22 cellular contexts compared by ENCODE assay signal in the genomic region with DNA sequence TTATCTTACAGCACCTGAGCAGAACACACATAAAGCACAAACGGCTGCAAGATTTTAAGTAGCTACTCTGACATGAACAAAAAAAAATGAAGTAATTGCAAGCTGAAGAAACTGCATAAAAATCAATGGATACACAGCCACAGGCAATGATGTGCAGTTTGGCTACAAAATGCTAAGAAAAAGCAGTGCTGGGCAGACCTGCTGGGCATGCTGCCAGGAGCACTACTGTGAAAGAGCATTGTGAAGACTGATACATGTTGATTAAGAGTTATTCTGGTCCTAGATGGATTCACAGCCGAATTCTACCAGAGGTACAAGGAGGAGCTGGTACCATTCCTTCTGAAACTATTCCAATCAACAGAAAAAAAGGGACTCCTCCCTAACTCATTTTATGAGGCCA. TPM values are rescaled to one million over a fixed set of nuclear protein-coding genes. Genes with fewer than 3 reads are reported as not detected.
"Had no signal": no experiment of that assay in that cellular context is flagged by ENCODE, and none has a peak within 500 bp of the region (broad histone marks: within the 10 kb centered on the region; RNA-seq: fewer than 3 reads in every experiment).

No MANE protein-coding gene starts in this region.

- DNase-seq: activated CD4-positive, alpha-beta T cell treated with anti-CD3 and anti-CD28 coated beads, Interleukin-2, amount 10 ng/mL, durations not matched to agents 7 days and 5 days; activated CD8-positive, alpha-beta T cell treated with anti-CD3 and anti-CD28 coated beads, Interleukin-2, amount 10 ng/mL, durations not matched to agents 7 days and 5 days; activated effector memory CD4-positive, alpha-beta T cell treated with Interleukin-2 at 50 U/mL for 16 hours; activated naive CD4-positive, alpha-beta T cell treated with anti-CD3 and anti-CD28 coated beads, Interleukin-2, amount 10 ng/mL, durations not matched to agents 7 days and 5 days; activated naive CD8-positive, alpha-beta T cell treated with anti-CD3 and anti-CD28 coated beads, Interleukin-2, amount 50 U/mL, for 24 hours; activated T-cell treated with anti-CD3 and anti-CD28 coated beads, Interleukin-2, amount 50 U/mL, for 48 hours; brain microvascular endothelial cell; central memory CD4-positive, alpha-beta T cell; effector CD4-positive, alpha-beta T cell; head of caudate nucleus; kidney; occipital lobe; sigmoid colon; stimulated activated CD4-positive, alpha-beta T cell treated with anti-CD3 and anti-CD28 coated beads, Interleukin-4, amount 100 ng/mL, for 24 hours; stomach; T1000; upper lobe of left lung had no signal

- H3K4me1 Mint-ChIP-seq: activated CD4-positive, alpha-beta T cell treated with anti-CD3 and anti-CD28 coated beads, Interleukin-2, amount 10 ng/mL, durations not matched to agents 7 days and 5 days; activated naive CD4-positive, alpha-beta T cell treated with anti-CD3 and anti-CD28 coated beads, Interleukin-2, amount 10 ng/mL, durations not matched to agents 7 days and 5 days; activated naive CD8-positive, alpha-beta T cell treated with anti-CD3 and anti-CD28 coated beads, Interleukin-2, amount 50 U/mL, for 24 hours; stimulated activated effector memory CD8-positive, alpha-beta T cell treated with anti-CD3 and anti-CD28 coated beads, Interleukin-12 subunit alpha, Interleukin-12 subunit beta, amount 100 ng/mL, for 72 hours had no signal

- H3K36me3 Mint-ChIP-seq: activated naive CD4-positive, alpha-beta T cell treated with anti-CD3 and anti-CD28 coated beads, Interleukin-2, amount 10 ng/mL, durations not matched to agents 7 days and 5 days; stimulated activated effector memory CD8-positive, alpha-beta T cell treated with anti-CD3 and anti-CD28 coated beads, Interleukin-12 subunit alpha, Interleukin-12 subunit beta, amount 100 ng/mL, for 72 hours had no signal

- H3K27ac Mint-ChIP-seq: activated CD4-positive, alpha-beta T cell treated with anti-CD3 and anti-CD28 coated beads, Interleukin-2, amount 10 ng/mL, durations not matched to agents 7 days and 5 days; activated CD8-positive, alpha-beta T cell treated with anti-CD3 and anti-CD28 coated beads, Interleukin-2, amount 10 ng/mL, durations not matched to agents 7 days and 5 days; activated naive CD4-positive, alpha-beta T cell treated with anti-CD3 and anti-CD28 coated beads, Interleukin-2, amount 10 ng/mL, durations not matched to agents 7 days and 5 days; activated naive CD8-positive, alpha-beta T cell treated with anti-CD3 and anti-CD28 coated beads, Interleukin-2, amount 50 U/mL, for 24 hours; stimulated activated effector memory CD8-positive, alpha-beta T cell treated with anti-CD3 and anti-CD28 coated beads, Interleukin-12 subunit alpha, Interleukin-12 subunit beta, amount 100 ng/mL, for 72 hours had no signal

- H3K9me3 Mint-ChIP-seq: activated CD4-positive, alpha-beta T cell treated with anti-CD3 and anti-CD28 coated beads, Interleukin-2, amount 10 ng/mL, durations not matched to agents 7 days and 5 days; activated naive CD4-positive, alpha-beta T cell treated with anti-CD3 and anti-CD28 coated beads, Interleukin-2, amount 10 ng/mL, durations not matched to agents 7 days and 5 days; activated naive CD8-positive, alpha-beta T cell treated with anti-CD3 and anti-CD28 coated beads, Interleukin-2, amount 50 U/mL, for 24 hours; stimulated activated effector memory CD8-positive, alpha-beta T cell treated with anti-CD3 and anti-CD28 coated beads, Interleukin-12 subunit alpha, Interleukin-12 subunit beta, amount 100 ng/mL, for 72 hours had no signal

- ATAC-seq: activated CD4-positive, CD25-positive, alpha-beta regulatory T cell treated with anti-CD3 and anti-CD28 coated beads, Interleukin-2, amount 50 U/mL, for 24 hours; activated CD8-positive, alpha-beta T cell treated with anti-CD3 and anti-CD28 coated beads, Interleukin-2, amount 10 ng/mL, durations not matched to agents 7 days and 5 days; activated naive CD8-positive, alpha-beta T cell treated with anti-CD3 and anti-CD28 coated beads, Interleukin-2, amount 50 U/mL, for 24 hours; left lobe of liver; stimulated activated effector memory CD8-positive, alpha-beta T cell treated with anti-CD3 and anti-CD28 coated beads, Interleukin-12 subunit alpha, Interleukin-12 subunit beta, amount 100 ng/mL, for 72 hours had no signal

- H3K4me3 Mint-ChIP-seq: activated CD4-positive, alpha-beta T cell treated with anti-CD3 and anti-CD28 coated beads, Interleukin-2, amount 10 ng/mL, durations not matched to agents 7 days and 5 days; activated CD8-positive, alpha-beta T cell treated with anti-CD3 and anti-CD28 coated beads, Interleukin-2, amount 10 ng/mL, durations not matched to agents 7 days and 5 days; activated naive CD4-positive, alpha-beta T cell treated with anti-CD3 and anti-CD28 coated beads, Interleukin-2, amount 10 ng/mL, durations not matched to agents 7 days and 5 days; activated naive CD8-positive, alpha-beta T cell treated with anti-CD3 and anti-CD28 coated beads, Interleukin-2, amount 50 U/mL, for 24 hours; stimulated activated effector memory CD8-positive, alpha-beta T cell treated with anti-CD3 and anti-CD28 coated beads, Interleukin-12 subunit alpha, Interleukin-12 subunit beta, amount 100 ng/mL, for 72 hours had no signal

- H3K27me3 Mint-ChIP-seq: activated naive CD4-positive, alpha-beta T cell treated with anti-CD3 and anti-CD28 coated beads, Interleukin-2, amount 10 ng/mL, durations not matched to agents 7 days and 5 days had no signal

RNA-seq across cellular contexts. Expression of gene RTN1, which starts 20.1 kb away (rescaled TPM):
- total RNA-seq: activated CD4-positive, alpha-beta T cell treated with anti-CD3 and anti-CD28 coated beads, Interleukin-2, amount 10 ng/mL, durations not matched to agents 7 days and 5 days; activated CD8-positive, alpha-beta T cell treated with anti-CD3 and anti-CD28 coated beads, Interleukin-2, amount 10 ng/mL, durations not matched to agents 7 days and 5 days had no signal

RNA-seq across cellular contexts. Expression of gene LRRC9, which starts 29.3 kb away (rescaled TPM):
- total RNA-seq: activated CD4-positive, alpha-beta T cell treated with anti-CD3 and anti-CD28 coated beads, Interleukin-2, amount 10 ng/mL, durations not matched to agents 7 days and 5 days; activated CD8-positive, alpha-beta T cell treated with anti-CD3 and anti-CD28 coated beads, Interleukin-2, amount 10 ng/mL, durations not matched to agents 7 days and 5 days; kidney; left lobe of liver; lung microvascular endothelial cell; sigmoid colon; stomach; thoracic aorta had no signal
- polyA plus RNA-seq: sigmoid colon, stomach had no signal
